21 cellular contexts compared by ENCODE assay signal in the genomic region with DNA sequence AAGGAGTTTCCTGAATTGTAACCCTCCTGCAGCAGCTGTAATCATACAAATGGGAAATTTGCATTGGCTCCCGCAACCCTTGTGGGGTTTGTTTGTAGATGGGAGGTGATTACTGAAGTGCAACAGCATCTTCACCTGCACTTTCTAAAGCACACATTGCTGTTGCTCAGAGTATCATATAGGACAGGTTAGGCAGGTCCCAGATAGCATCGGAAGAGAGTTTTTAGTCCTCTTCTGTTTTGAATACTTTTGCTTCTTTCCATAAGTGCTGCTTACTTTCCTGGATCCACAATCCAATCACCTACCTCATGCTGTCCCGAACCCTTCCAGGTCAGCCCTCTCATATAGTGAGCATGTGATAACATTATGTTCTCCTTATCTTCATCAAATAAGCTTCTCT.
"Had no signal": no experiment of that assay in that cellular context is flagged by ENCODE, and none has a peak within 500 bp of the region (broad histone marks: within the 10 kb centered on the region; RNA-seq: fewer than 3 reads in every experiment).

No MANE protein-coding gene starts in this region.

- H3K27me3 ChIP-seq: ascending aorta, gastroesophageal sphincter, thyroid gland had no signal

- H3K36me3 ChIP-seq: ascending aorta, gastroesophageal sphincter, left ventricle myocardium inferior, thyroid gland had no signal

- DNase-seq: activated CD4-positive, alpha-beta T cell treated with anti-CD3 and anti-CD28 coated beads, Interleukin-2, amount 50 U/mL, for 1 hour; activated CD4-positive, CD25-positive, alpha-beta regulatory T cell treated with anti-CD3 and anti-CD28 coated beads, Interleukin-2, amount 50 U/mL, for 72 hours; activated CD8-positive, alpha-beta memory T cell treated with anti-CD3 and anti-CD28 coated beads for 24 hours; activated CD8-positive, alpha-beta memory T cell treated with anti-CD3 and anti-CD28 coated beads, Interleukin-2, amount 50 U/mL, for 48 hours; activated effector memory CD4-positive, alpha-beta T cell treated with anti-CD3 and anti-CD28 coated beads, Interleukin-2, amount 50 U/mL, for 16 hours; activated T-cell treated with anti-CD3 and anti-CD28 coated beads, Interleukin-2, amount 50 U/mL, for 72 hours; immature natural killer cell; kidney glomerular epithelial cell; left ventricle myocardium inferior; mammary epithelial cell; mucosa of descending colon; naive B cell; psoas muscle; right cardiac atrium; stimulated activated CD4-positive, alpha-beta T cell treated with anti-CD3 and anti-CD28 coated beads, Interleukin-2, amount 100 ng/mL, for 24 hours; stimulated activated naive CD4-positive, alpha-beta T cell treated with Interleukin-2 at 50 U/mL for 16 hours; thyroid gland had no signal

- H3K4me3 ChIP-seq: ascending aorta, coronary artery, gastroesophageal sphincter, left ventricle myocardium inferior, mucosa of descending colon, psoas muscle, thyroid gland had no signal

- H3K27ac ChIP-seq: ascending aorta, coronary artery, gastroesophageal sphincter, left ventricle myocardium inferior, psoas muscle, thyroid gland, VCaP had no signal
